ENCODE assay signal across 21 cellular contexts in the genomic region with DNA sequence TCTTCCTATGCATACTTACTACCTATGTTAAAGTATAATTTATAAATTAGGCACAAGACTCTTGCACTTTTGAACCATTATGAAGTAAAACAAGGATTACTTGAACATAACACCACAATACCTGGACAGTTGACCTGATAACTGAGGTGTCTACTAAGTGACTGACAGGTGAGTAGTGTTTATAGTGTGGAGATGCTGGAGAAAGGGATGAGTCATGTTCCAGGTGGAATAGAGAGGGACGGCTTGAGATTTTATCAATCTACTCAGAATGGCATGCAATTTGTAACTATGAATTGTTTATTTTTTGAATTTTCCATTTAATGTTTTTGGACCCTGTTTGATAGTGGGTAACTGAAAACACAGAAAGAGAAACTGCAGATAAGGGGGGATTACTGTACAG.
DNase-seq lines count a peak whose midpoint lies in the region; ATAC-seq, FAIRE-seq and TF ChIP-seq lines count a peak whose summit lies in the region.
"Had no signal": no experiment of that assay in that cellular context is flagged by ENCODE, and none has a peak within 500 bp of the region (broad histone marks: within the 10 kb centered on the region; RNA-seq: fewer than 3 reads in every experiment).

No MANE protein-coding gene starts in this region.

- H3K36me3 ChIP-seq in mammary epithelial cell (ENCODE audit: insufficient read depth, low read length) (no peaks in the 10 kb centered on the region), PC-3 (ENCODE audit: low read depth, low read length) (no peaks in the 10 kb centered on the region), bronchial epithelial cell (ENCODE audit: control insufficient read depth, insufficient read depth, low read length) (no peaks in the 10 kb centered on the region)

- H4K20me1 ChIP-seq in mammary epithelial cell (ENCODE audit: insufficient read depth, low read length) (no peaks in the 10 kb centered on the region), PC-3 (ENCODE audit: low read length) (no peaks in the 10 kb centered on the region)

- WGBS in mammary epithelial cell (ENCODE audit: low coverage, missing lambda C conversion rate), result 25% methylated on average over 1 of the region's 1 CpG

- TF ChIP-seq CTCF in mammary epithelial cell (conservative IDR thresholded peaks at IDR 0.05 in 1 of 2, IDR thresholded peaks at IDR 0.05 in 1 of 2; ENCODE audit: extremely low read depth in 1 of 2, insufficient read depth in 1 of 2, low read depth in 1 of 2, low read length in 2 of 2) (no peak), MCF 10A (IDR thresholded peaks at IDR 0.05; ENCODE audit: unreplicated experiment) (no peak), PC-3 (conservative IDR thresholded peaks at IDR 0.05; ENCODE audit: low read depth, low read length) (no peak), bronchial epithelial cell (IDR thresholded peaks at IDR 0.05; ENCODE audit: insufficient read depth, low read length, severe bottlenecking) (no peak)

- BruUV-seq in mammary epithelial cell (replicated peaks; lab: Mats Ljungman, UMichigan) (no TSS peak), MCF 10A (replicated peaks; lab: Mats Ljungman, UMichigan) (no TSS peak), PC-3 (replicated peaks; lab: Mats Ljungman, UMichigan) (no TSS peak)

- H3K4me1 Mint-ChIP-seq in MCF 10A (ENCODE audit: insufficient read depth, unreplicated experiment), result no peaks in the 10 kb centered on the region
- H3K4me1 Mint-ChIP-seq in effector memory CD8-positive, alpha-beta T cell (ENCODE audit: low read depth in 2 of 2), result no peaks in the 10 kb centered on the region
- H3K4me1 Mint-ChIP-seq: CD4-positive, alpha-beta memory T cell had no signal

- DNase-seq in mammary epithelial cell (peak; percentile 47), MCF 10A (ENCODE audit: unreplicated experiment) (no peak), PC-3 (peak; percentile 59), bronchial epithelial cell (ENCODE audit: low read depth) (peak; percentile 15)
- DNase-seq in effector memory CD8-positive, alpha-beta T cell, result no peak
- DNase-seq: C1 segment of cervical spinal cord; Calu3; CD4-positive, alpha-beta memory T cell; COR-L47; DMS79; EL; GDM1; H7; HCEC 1CT had no signal

- H3K27ac Mint-ChIP-seq in MCF 10A (ENCODE audit: low read depth, unreplicated experiment), result no peak overlapping the region
- no peak overlapping the region for H3K27ac Mint-ChIP-seq in effector memory CD8-positive, alpha-beta T cell
- H3K27ac Mint-ChIP-seq: CD4-positive, alpha-beta memory T cell had no signal

- H3K9me3 ChIP-seq in mammary epithelial cell (replicated peaks; ENCODE audit: insufficient read depth, low read length) (peaks cover 6% of the 10 kb centered on the region), PC-3 (ENCODE audit: low read length) (peaks cover 14% of the 10 kb centered on the region; the same call in 1 of the 2 replicates)

- dilution Hi-C loops in mammary epithelial cell (cut with HindIII; ENCODE audit: low sequenced_read_pairs), result no loop called here

- no peaks in the 10 kb centered on the region for H3K27me3 Mint-ChIP-seq in MCF 10A (ENCODE audit: insufficient read depth, unreplicated experiment)
- peaks cover 0 to 5% of the 10 kb centered on the region in 2 donors for H3K27me3 Mint-ChIP-seq in effector memory CD8-positive, alpha-beta T cell

- H3F3A ChIP-seq in PC-3 (ENCODE audit: low read length, unreplicated experiment), result no peaks in the 10 kb centered on the region

- H3K9ac ChIP-seq in mammary epithelial cell (ENCODE audit: insufficient read depth, low read length), result no peak overlapping the region
- H3K9ac ChIP-seq in PC-3 (ENCODE audit: low read length), result no peak overlapping the region

- H3K79me2 ChIP-seq in mammary epithelial cell (ENCODE audit: insufficient read depth, low read length) (no peaks in the 10 kb centered on the region), PC-3 (ENCODE audit: low read length) (no peaks in the 10 kb centered on the region)

- in situ Hi-C loops in mammary epithelial cell (cut with MboI; ENCODE audit: low sequenced_read_pairs in 2 of 2), result no loop called here

- H3K9me2 ChIP-seq in PC-3 (replicated peaks; ENCODE audit: low read length), result no peaks in the 10 kb centered on the region

- FAIRE-seq in bronchial epithelial cell (lab: Jason Lieb, UNC), result no peak
- FAIRE-seq: GM12878, GM19239, H1 had no signal

- POLR2A ChIA-PET in MCF 10A (lab: Yijun Ruan, JAX), result interaction anchor here (1.6 kb wide), 1 partner anchor 32 kb away, joined by 4 read pairs; no protein-coding TSS in a partner anchor
- POLR2A ChIA-PET in PC-3 (lab: Charles Lee; ENCODE audit: unreplicated experiment), result no interaction called here

- H2AFZ ChIP-seq in mammary epithelial cell (ENCODE audit: low read depth, low read length), result no peak overlapping the region
- H2AFZ ChIP-seq in PC-3 (ENCODE audit: low read length), result no peak overlapping the region

- H3K4me1 ChIP-seq in mammary epithelial cell (ENCODE audit: insufficient read depth, low read length), result no peaks in the 10 kb centered on the region
- no peaks in the 10 kb centered on the region for H3K4me1 ChIP-seq in PC-3 (ENCODE audit: insufficient read depth, low read length)

- H3K36me3 Mint-ChIP-seq in MCF 10A (ENCODE audit: insufficient read depth, unreplicated experiment), result no peaks in the 10 kb centered on the region
- no peaks in the 10 kb centered on the region for H3K36me3 Mint-ChIP-seq in effector memory CD8-positive, alpha-beta T cell (ENCODE audit: insufficient read depth)
- H3K36me3 Mint-ChIP-seq: CD4-positive, alpha-beta memory T cell had no signal

- no peaks in the 10 kb centered on the region for H3K27me3 ChIP-seq in mammary epithelial cell (ENCODE audit: insufficient read depth, low read length)
- no peaks in the 10 kb centered on the region for H3K27me3 ChIP-seq in PC-3 (ENCODE audit: low read length)
- H3K27me3 ChIP-seq in bronchial epithelial cell (ENCODE audit: control insufficient read depth, insufficient read depth, low read length), result no peaks in the 10 kb centered on the region

- H3K27ac ChIP-seq in mammary epithelial cell (ENCODE audit: insufficient read depth, low read depth, low read length) (no peak overlapping the region), PC-3 (ENCODE audit: low read length) (no peak overlapping the region)
- H3K27ac ChIP-seq: 22Rv1 had no signal

- H3K4me3 ChIP-seq in mammary epithelial cell (replicated peaks in 1 of 3; ENCODE audit: insufficient read depth in 1 of 3, low read depth in 2 of 3, low read length in 3 of 3) (no peak overlapping the region), PC-3 (ENCODE audit: low read length) (no peak overlapping the region), bronchial epithelial cell (ENCODE audit: low read depth, low read length) (no peak overlapping the region)
- H3K4me3 ChIP-seq: GM12878 had no signal

- ATAC-seq in PC-3 (peak; percentile 57; the same call in 1 of the 2 replicates), HG02623 (IDR thresholded peaks at IDR 0.05; ENCODE audit: unreplicated experiment) (no peak), HG03342 (IDR thresholded peaks at IDR 0.05; ENCODE audit: unreplicated experiment) (no peak), GM21515 (IDR thresholded peaks at IDR 0.05; ENCODE audit: unreplicated experiment) (no peak)
- ATAC-seq in effector memory CD8-positive, alpha-beta T cell (replicated peaks), result no peak
- ATAC-seq: GM12878 had no signal

- CTCF ChIA-PET in mammary epithelial cell (lab: Charles Lee; ENCODE audit: low non-redundant PET) (no interaction called here), MCF 10A (lab: Yijun Ruan, JAX) (interaction anchor here (0.7 to 1.4 kb wide), 2 partner anchors 18 to 93 kb away, joined by 3 read pairs; no protein-coding TSS in a partner anchor), PC-3 (lab: Charles Lee) (no interaction called here)

- no peak overlapping the region for H3K4me3 Mint-ChIP-seq in MCF 10A (ENCODE audit: unreplicated experiment)
- H3K4me3 Mint-ChIP-seq in effector memory CD8-positive, alpha-beta T cell, result no peak overlapping the region
- H3K4me3 Mint-ChIP-seq: CD4-positive, alpha-beta memory T cell had no signal

- H3K9me3 Mint-ChIP-seq in MCF 10A (ENCODE audit: unreplicated experiment), result peaks cover 18% of the 10 kb centered on the region
- H3K9me3 Mint-ChIP-seq in effector memory CD8-positive, alpha-beta T cell, result peaks cover 3 to 9% of the 10 kb centered on the region in 2 donors

- no peak overlapping the region for H3K4me2 ChIP-seq in mammary epithelial cell (ENCODE audit: insufficient read depth, low read depth, low read length)
- no peak overlapping the region for H3K4me2 ChIP-seq in PC-3 (ENCODE audit: low read length)

- intact Hi-C loops in mammary epithelial cell (cut with micrococcal nuclease), result no loop called here
- intact Hi-C loops in MCF 10A (cut with micrococcal nuclease), result no loop called here
- intact Hi-C loops in PC-3 (cut with micrococcal nuclease), result no loop called here

Comparison
In these comparisons a context has a peak if more than half of its experiments do, and no peak if none do; other contexts are left out.
1. DNase-seq: peak in mammary epithelial cell (single experiment), PC-3 (single experiment) and bronchial epithelial cell (single experiment); none in MCF 10A (single experiment) and effector memory CD8-positive, alpha-beta T cell (0 of 3).